1 cellular context compared by ENCODE assay signal in the genomic region with DNA sequence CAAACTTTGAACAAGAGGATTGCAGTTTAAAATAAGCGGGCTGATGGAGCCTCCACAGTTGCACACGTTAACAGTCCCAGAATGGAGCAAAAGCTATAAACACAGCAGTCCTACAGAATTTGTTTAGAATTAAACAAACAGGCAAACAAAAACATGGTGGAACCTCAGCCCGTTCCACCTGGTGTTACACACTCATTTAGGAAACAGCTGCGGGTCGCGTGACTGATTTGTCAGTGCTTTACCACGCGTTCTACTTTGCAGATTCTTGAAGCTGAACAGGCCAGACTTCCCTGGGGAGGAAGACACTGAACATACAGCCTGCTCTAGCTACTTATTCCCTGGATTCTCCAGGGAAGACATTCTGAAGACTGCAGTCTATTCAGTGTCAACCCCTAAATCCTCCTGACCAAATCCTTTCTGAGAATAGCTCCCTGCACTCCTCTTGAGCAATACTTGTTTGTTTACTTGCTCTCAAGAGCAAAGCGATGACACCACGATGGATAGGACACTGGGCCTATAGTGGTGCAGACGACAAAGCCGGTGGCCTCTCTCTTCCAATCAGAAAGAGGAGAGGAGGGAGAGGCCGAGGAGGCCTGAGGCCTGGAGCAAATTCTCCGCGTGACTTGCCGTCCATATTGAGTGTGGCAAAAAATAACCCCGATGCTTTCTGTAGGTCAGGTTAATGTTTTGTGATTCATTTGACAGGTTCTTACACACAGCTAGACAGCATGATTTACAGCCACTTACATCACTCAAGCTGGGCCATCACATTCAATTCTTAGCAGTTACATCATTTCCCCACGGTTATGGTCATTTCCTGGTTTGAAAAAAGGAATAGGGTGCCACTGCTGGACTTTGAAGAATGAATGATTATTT.
A peak's percentile ranks its signal among the peaks of the same experiment; 100 is the strongest.
TF ChIP-seq lines count a peak whose summit lies in the region.

No MANE protein-coding gene starts in this region.

TF ChIP-seq in HepG2, 621 proteins besides CTCF, POLR2A, EP300 and RAD21 (continued from another document and continues in another):
- TF ChIP-seq ZBTB37 (CRISPR knock-in tag; IDR thresholded peaks at IDR 0.05) (no peak), SPEN (CRISPR knock-in tag; IDR thresholded peaks at IDR 0.05; ENCODE audit: low read depth) (peak; percentile 87), FOXO1 (CRISPR knock-in tag; IDR thresholded peaks at IDR 0.05) (peak; percentile 91), ZNF530 (CRISPR knock-in tag; IDR thresholded peaks at IDR 0.05; ENCODE audit: low read depth) (no peak), TRAFD1 (CRISPR knock-in tag; IDR thresholded peaks at IDR 0.05; ENCODE audit: borderline replicate concordance) (peak; percentile 90; the same call in 1 of the 2 replicates), RFX3 (CRISPR knock-in tag; IDR thresholded peaks at IDR 0.05) (0 out of 2 replicates have a peak, but pooled peaks have one; percentile 8), KDM2A (CRISPR knock-in tag; IDR thresholded peaks at IDR 0.05; ENCODE audit: borderline replicate concordance, low read depth) (peak; percentile 83), ZNF343 (CRISPR knock-in tag; IDR thresholded peaks at IDR 0.05) (no peak), ARHGAP35 (CRISPR knock-in tag; IDR thresholded peaks at IDR 0.05; ENCODE audit: borderline replicate concordance) (no peak), HBP1 (CRISPR knock-in tag; IDR thresholded peaks at IDR 0.05; ENCODE audit: low read depth) (peak; percentile 62; the same call in 1 of the 2 replicates), TBX3 (IDR thresholded peaks at IDR 0.05; ENCODE audit: borderline replicate concordance) (peak; percentile 34; the same call in 1 of the 2 replicates), ZBTB38 (CRISPR knock-in tag; IDR thresholded peaks at IDR 0.05) (0 out of 2 replicates have a peak, but pooled peaks have one; percentile 15), PBX2 (CRISPR knock-in tag; IDR thresholded peaks at IDR 0.05) (peak; percentile 92), ETV5 (CRISPR knock-in tag; IDR thresholded peaks at IDR 0.05; ENCODE audit: borderline replicate concordance) (peak; percentile 82), ZNF10 (CRISPR knock-in tag; IDR thresholded peaks at IDR 0.05; ENCODE audit: borderline replicate concordance, low read depth) (no peak), HINFP (CRISPR knock-in tag; IDR thresholded peaks at IDR 0.05; ENCODE audit: low read depth) (no peak), ARID2 (CRISPR knock-in tag; IDR thresholded peaks at IDR 0.05; ENCODE audit: borderline replicate concordance) (peak; percentile 79; the same call in 1 of the 2 replicates), ZKSCAN5 (CRISPR knock-in tag; IDR thresholded peaks at IDR 0.05) (no peak), ZNF777 (CRISPR knock-in tag; IDR thresholded peaks at IDR 0.05) (0 out of 2 replicates have a peak, but pooled peaks have one; percentile 30), ZNF570 (CRISPR knock-in tag; IDR thresholded peaks at IDR 0.05; ENCODE audit: borderline replicate concordance) (no peak), PPARG (CRISPR knock-in tag; conservative IDR thresholded peaks at IDR 0.05) (peak; percentile 83), ZNF549 (CRISPR knock-in tag; IDR thresholded peaks at IDR 0.05) (no peak), HMG20A (CRISPR knock-in tag; IDR thresholded peaks at IDR 0.05; ENCODE audit: borderline replicate concordance) (peak; percentile 89), MAZ (IDR thresholded peaks at IDR 0.05; ENCODE audit: borderline replicate concordance, low read depth, low read length) (peak; percentile 71; the same call in 1 of the 2 replicates), MAZ (CRISPR knock-in tag; IDR thresholded peaks at IDR 0.05; ENCODE audit: low read depth) (0 out of 2 replicates have a peak, but pooled peaks have one; percentile 32), ZNF451 (CRISPR knock-in tag; IDR thresholded peaks at IDR 0.05) (peak; percentile 20; the same call in 1 of the 2 replicates), HNF4G (IDR thresholded peaks at IDR 0.05; ENCODE audit: borderline replicate concordance, low read depth, low read length) (peak; percentile 41; the same call in 1 of the 2 replicates), HNF4G (CRISPR knock-in tag; IDR thresholded peaks at IDR 0.05; ENCODE audit: borderline replicate concordance, low read depth) (no peak), KAT7 (CRISPR knock-in tag; IDR thresholded peaks at IDR 0.05; ENCODE audit: borderline replicate concordance) (peak; percentile 7; the same call in 1 of the 2 replicates), PAWR (CRISPR knock-in tag; IDR thresholded peaks at IDR 0.05; ENCODE audit: borderline replicate concordance) (no peak), ZNF33A (CRISPR knock-in tag; IDR thresholded peaks at IDR 0.05; ENCODE audit: borderline replicate concordance) (no peak), THAP11 (CRISPR knock-in tag; IDR thresholded peaks at IDR 0.05) (peak; percentile 90), ATF3 (CRISPR knock-in tag; IDR thresholded peaks at IDR 0.05) (peak; percentile 96), ZNF577 (CRISPR knock-in tag; IDR thresholded peaks at IDR 0.05; ENCODE audit: borderline replicate concordance, low read depth) (no peak), GZF1 (CRISPR knock-in tag; IDR thresholded peaks at IDR 0.05) (peak; percentile 27; the same call in 1 of the 2 replicates)
- TF ChIP-seq, protein P1, sequence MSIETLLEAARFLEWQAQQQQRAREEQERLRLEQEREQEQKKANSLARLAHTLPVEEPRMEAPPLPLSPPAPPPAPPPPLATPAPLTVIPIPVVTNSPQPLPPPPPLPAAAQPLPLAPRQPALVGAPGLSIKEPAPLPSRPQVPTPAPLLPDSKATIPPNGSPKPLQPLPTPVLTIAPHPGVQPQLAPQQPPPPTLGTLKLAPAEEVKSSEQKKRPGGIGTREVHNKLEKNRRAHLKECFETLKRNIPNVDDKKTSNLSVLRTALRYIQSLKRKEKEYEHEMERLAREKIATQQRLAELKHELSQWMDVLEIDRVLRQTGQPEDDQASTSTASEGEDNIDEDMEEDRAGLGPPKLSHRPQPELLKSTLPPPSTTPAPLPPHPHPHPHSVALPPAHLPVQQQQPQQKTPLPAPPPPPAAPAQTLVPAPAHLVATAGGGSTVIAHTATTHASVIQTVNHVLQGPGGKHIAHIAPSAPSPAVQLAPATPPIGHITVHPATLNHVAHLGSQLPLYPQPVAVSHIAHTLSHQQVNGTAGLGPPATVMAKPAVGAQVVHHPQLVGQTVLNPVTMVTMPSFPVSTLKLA (IDR thresholded peaks at IDR 0.05), result peak; percentile 86
- TF ChIP-seq, protein P2, sequence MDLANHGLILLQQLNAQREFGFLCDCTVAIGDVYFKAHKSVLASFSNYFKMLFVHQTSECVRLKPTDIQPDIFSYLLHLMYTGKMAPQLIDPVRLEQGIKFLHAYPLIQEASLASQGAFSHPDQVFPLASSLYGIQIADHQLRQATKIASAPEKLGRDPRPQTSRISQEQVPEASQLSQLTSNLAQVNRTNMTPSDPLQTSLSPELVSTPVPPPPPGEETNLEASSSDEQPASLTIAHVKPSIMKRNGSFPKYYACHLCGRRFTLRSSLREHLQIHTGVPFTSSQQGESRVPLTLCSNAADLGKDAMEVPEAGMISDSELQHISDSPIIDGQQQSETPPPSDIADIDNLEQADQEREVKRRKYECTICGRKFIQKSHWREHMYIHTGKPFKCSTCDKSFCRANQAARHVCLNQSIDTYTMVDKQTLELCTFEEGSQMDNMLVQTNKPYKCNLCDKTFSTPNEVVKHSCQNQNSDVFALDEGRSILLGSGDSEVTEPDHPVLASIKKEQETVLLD (CRISPR knock-in tag; IDR thresholded peaks at IDR 0.05; ENCODE audit: low read depth), result 0 out of 2 replicates have a peak, but pooled peaks have one; percentile 32
- TF ChIP-seq, protein P3, sequence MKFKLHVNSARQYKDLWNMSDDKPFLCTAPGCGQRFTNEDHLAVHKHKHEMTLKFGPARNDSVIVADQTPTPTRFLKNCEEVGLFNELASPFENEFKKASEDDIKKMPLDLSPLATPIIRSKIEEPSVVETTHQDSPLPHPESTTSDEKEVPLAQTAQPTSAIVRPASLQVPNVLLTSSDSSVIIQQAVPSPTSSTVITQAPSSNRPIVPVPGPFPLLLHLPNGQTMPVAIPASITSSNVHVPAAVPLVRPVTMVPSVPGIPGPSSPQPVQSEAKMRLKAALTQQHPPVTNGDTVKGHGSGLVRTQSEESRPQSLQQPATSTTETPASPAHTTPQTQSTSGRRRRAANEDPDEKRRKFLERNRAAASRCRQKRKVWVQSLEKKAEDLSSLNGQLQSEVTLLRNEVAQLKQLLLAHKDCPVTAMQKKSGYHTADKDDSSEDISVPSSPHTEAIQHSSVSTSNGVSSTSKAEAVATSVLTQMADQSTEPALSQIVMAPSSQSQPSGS (CRISPR knock-in tag; IDR thresholded peaks at IDR 0.05), result peak; percentile 87
- TF ChIP-seq, protein P4, sequence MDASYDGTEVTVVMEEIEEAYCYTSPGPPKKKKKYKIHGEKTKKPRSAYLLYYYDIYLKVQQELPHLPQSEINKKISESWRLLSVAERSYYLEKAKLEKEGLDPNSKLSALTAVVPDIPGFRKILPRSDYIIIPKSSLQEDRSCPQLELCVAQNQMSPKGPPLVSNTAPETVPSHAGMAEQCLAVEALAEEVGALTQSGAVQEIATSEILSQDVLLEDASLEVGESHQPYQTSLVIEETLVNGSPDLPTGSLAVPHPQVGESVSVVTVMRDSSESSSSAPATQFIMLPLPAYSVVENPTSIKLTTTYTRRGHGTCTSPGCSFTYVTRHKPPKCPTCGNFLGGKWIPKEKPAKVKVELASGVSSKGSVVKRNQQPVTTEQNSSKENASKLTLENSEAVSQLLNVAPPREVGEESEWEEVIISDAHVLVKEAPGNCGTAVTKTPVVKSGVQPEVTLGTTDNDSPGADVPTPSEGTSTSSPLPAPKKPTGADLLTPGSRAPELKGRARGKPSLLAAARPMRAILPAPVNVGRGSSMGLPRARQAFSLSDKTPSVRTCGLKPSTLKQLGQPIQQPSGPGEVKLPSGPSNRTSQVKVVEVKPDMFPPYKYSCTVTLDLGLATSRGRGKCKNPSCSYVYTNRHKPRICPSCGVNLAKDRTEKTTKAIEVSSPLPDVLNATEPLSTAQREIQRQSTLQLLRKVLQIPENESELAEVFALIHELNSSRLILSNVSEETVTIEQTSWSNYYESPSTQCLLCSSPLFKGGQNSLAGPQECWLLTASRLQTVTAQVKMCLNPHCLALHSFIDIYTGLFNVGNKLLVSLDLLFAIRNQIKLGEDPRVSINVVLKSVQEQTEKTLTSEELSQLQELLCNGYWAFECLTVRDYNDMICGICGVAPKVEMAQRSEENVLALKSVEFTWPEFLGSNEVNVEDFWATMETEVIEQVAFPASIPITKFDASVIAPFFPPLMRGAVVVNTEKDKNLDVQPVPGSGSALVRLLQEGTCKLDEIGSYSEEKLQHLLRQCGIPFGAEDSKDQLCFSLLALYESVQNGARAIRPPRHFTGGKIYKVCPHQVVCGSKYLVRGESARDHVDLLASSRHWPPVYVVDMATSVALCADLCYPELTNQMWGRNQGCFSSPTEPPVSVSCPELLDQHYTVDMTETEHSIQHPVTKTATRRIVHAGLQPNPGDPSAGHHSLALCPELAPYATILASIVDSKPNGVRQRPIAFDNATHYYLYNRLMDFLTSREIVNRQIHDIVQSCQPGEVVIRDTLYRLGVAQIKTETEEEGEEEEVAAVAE (CRISPR knock-in tag; IDR thresholded peaks at IDR 0.05; ENCODE audit: borderline replicate concordance), result peak; percentile 87
